Comparison of ENCODE assay signal across 2 cellular contexts in the genomic region with DNA sequence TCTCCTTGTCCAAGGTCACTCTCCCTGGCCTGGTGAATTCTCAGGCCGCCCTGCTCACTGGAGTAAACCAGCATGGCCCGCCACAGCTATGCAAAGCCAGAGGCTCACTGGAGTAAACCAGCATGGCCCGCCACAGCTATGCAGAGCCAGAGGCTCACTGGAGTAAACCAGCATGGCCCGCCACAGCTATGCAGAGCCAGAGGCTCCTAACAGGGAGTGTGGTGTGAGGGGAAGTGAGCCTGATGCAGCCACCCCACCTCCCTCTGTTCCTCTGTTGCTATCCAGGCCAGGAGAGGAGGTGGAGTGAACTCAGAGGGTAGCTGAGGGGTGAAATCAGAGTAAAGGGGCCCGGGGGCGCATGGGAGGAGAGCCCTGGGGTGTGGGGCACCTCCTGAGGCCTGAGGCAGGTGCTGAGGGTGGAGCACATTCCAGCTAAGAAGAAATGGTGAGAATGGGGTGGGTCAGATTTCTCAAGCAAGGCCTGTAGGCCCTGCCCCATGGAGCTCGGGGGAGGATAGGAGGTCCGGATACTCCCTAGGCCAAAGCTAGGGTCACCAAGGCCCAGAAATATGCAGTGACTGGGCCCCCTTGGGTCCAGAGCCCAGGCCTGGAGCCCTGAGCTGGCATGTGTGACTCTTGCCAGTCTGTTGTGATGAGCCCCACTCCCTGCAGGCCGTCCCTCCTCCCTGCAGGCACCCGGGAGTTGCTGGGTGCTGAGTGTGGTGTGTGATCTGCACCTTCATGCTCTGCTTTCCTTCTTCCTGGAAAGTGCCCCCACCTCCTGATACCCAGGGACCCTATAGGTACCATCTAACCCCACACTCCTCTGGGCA.
TF ChIP-seq lines count a peak whose summit lies in the region.

No MANE protein-coding gene starts in this region.

TF ChIP-seq in GM23338, 12 proteins besides CTCF, POLR2A, EP300 and RAD21:
- TF ChIP-seq STAT1 (IDR thresholded peaks at IDR 0.05; ENCODE audit: unreplicated experiment), result no peak
- TF ChIP-seq ZNF114 (CRISPR knock-in tag; IDR thresholded peaks at IDR 0.05), result no peak

TF ChIP-seq in IMR-90, 13 proteins besides CTCF, POLR2A, EP300 and RAD21:
- no peak for TF ChIP-seq BHLHE40 (IDR thresholded peaks at IDR 0.05; ENCODE audit: low read depth, low read length)
- TF ChIP-seq CHD1 (IDR thresholded peaks at IDR 0.05; ENCODE audit: low read depth, low read length), result no peak
- TF ChIP-seq MAZ (IDR thresholded peaks at IDR 0.05; ENCODE audit: borderline replicate concordance, low read depth, low read length), result no peak
- TF ChIP-seq MAFK (IDR thresholded peaks at IDR 0.05; ENCODE audit: low read depth, low read length), result no peak
- no peak for TF ChIP-seq RFX5 (IDR thresholded peaks at IDR 0.05; ENCODE audit: low read depth, low read length)
- no peak for TF ChIP-seq SMC3 (IDR thresholded peaks at IDR 0.05; ENCODE audit: low read depth, low read length)
- TF ChIP-seq, protein P1, sequence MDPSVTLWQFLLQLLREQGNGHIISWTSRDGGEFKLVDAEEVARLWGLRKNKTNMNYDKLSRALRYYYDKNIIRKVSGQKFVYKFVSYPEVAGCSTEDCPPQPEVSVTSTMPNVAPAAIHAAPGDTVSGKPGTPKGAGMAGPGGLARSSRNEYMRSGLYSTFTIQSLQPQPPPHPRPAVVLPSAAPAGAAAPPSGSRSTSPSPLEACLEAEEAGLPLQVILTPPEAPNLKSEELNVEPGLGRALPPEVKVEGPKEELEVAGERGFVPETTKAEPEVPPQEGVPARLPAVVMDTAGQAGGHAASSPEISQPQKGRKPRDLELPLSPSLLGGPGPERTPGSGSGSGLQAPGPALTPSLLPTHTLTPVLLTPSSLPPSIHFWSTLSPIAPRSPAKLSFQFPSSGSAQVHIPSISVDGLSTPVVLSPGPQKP (IDR thresholded peaks at IDR 0.05; ENCODE audit: borderline replicate concordance, low read depth, low read length), result no peak
- TF ChIP-seq CEBPB (IDR thresholded peaks at IDR 0.05; ENCODE audit: low read depth, low read length), result no peak
- no peak for TF ChIP-seq RCOR1 (IDR thresholded peaks at IDR 0.05; ENCODE audit: insufficient replicate concordance, low read length)
- TF ChIP-seq, protein P2, sequence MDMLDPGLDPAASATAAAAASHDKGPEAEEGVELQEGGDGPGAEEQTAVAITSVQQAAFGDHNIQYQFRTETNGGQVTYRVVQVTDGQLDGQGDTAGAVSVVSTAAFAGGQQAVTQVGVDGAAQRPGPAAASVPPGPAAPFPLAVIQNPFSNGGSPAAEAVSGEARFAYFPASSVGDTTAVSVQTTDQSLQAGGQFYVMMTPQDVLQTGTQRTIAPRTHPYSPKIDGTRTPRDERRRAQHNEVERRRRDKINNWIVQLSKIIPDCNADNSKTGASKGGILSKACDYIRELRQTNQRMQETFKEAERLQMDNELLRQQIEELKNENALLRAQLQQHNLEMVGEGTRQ (IDR thresholded peaks at IDR 0.05; ENCODE audit: low read depth, low read length), result no peak
- no peak for TF ChIP-seq FOS (IDR thresholded peaks at IDR 0.05; ENCODE audit: low read depth, low read length)
- no peak for TF ChIP-seq MXI1 (IDR thresholded peaks at IDR 0.05; ENCODE audit: borderline replicate concordance, low read depth, low read length)
- no peak for TF ChIP-seq NFE2L2 (IDR thresholded peaks at IDR 0.05; ENCODE audit: low read depth, low read length)
